In the genomic region with DNA sequence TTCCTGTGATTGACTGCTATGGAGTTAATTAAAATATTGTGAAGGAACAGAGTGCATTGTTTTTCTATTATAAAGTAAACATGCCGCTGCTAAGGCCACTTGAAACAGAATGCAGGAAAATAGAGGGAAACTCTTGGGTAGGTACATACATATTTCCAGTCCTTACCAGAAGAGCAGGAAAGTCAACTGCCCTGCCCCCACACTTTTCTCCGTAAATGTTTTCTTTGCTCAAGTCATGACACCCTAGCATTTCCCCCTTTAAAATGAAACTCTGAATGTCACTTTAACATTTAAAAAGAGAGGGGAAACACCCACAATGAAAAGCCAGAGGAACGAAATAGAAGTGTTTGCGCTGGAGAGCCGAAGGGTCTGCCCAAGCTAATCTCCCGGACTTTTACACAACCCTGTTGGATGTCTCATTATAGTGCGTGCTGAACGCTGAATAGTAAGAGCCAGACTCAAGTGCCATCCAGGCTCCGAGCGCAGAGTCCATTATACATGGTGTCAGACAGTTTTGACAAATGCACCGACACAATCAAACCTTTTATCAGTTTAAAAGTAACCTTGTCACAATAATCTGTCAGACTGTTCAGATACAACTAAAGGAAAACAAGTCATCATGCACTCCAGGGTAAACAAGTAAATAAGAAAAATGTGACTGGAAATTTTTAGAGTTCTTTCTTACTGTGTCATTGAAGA, we compare ENCODE assay signal across 9 cellular contexts.
A peak's percentile ranks its signal among the peaks of the same experiment; 100 is the strongest.
DNase-seq lines count a peak whose midpoint lies in the region; ATAC-seq, FAIRE-seq and TF ChIP-seq lines count a peak whose summit lies in the region.
"Had no signal": no experiment of that assay in that cellular context is flagged by ENCODE, and none has a peak within 500 bp of the region (broad histone marks: within the 10 kb centered on the region; RNA-seq: fewer than 3 reads in every experiment).

No MANE protein-coding gene starts in this region.

- no peaks in the 10 kb centered on the region for H3K9me3 ChIP-seq in pancreas

- no peak for FAIRE-seq in pancreas (lab: Jason Lieb, UNC)

- H3K27me3 ChIP-seq in foreskin keratinocyte (no peaks in the 10 kb centered on the region), pancreas (no peaks in the 10 kb centered on the region)

- TF ChIP-seq CTCF in foreskin keratinocyte (conservative IDR thresholded peaks at IDR 0.05) (no peak), pancreas (IDR thresholded peaks at IDR 0.05) (no peak)

- DNase-seq in GM03348 (ENCODE audit: low spot score) = peak; percentile 17
- peak; percentile 13 for DNase-seq in NCI-H460 (ENCODE audit: extremely low read depth, low read depth)
- DNase-seq in foreskin keratinocyte = no peak
- no peak for DNase-seq in pancreas
- DNase-seq in OCI-M2 (lab: John Stamatoyannopoulos, UW; ENCODE audit: unreplicated experiment) = no peak
- no peak for DNase-seq in NCI-H146 treated with DMSO at 0.1 percent for 48 hours (lab: John Stamatoyannopoulos, UW; ENCODE audit: unreplicated experiment)
- DNase-seq: natural killer cell had no signal

- no peaks in the 10 kb centered on the region for H3K36me3 ChIP-seq in pancreas

- H3K4me1 ChIP-seq in foreskin keratinocyte (peaks cover 11% of the 10 kb centered on the region), pancreas (no peaks in the 10 kb centered on the region)

- WGBS in pancreas, 2 donors = 7% methylated on average over 11 of the region's 11 CpGs

- intact Hi-C loops in pancreas (cut with DNase I) = no loop called here

- ATAC-seq in foreskin keratinocyte = peak; percentile 79
- ATAC-seq in pancreas = peak in 3 of 4 donors; percentile 69 to 71 (median 71)
- no peak for ATAC-seq in HG02885 (IDR thresholded peaks at IDR 0.05; ENCODE audit: poor library complexity, unreplicated experiment)
- ATAC-seq in GM21529 (IDR thresholded peaks at IDR 0.05; ENCODE audit: unreplicated experiment) = no peak
- ATAC-seq: natural killer cell had no signal

- H3K27ac ChIP-seq in foreskin keratinocyte (no peak overlapping the region), pancreas (peak overlapping the region in 1 of 4 donors; percentile 48)

- H3K4me3 ChIP-seq in pancreas = peak overlapping the region in 1 of 4 donors; percentile 17

Comparison
In these comparisons a context has a peak if more than half of its experiments do, and no peak if none do; other contexts are left out.
1. DNase-seq: peak in GM03348 (single experiment) and NCI-H460 (single experiment); none in foreskin keratinocyte (0 of 2), pancreas (0 of 6), OCI-M2 (single experiment) and NCI-H146 treated with DMSO at 0.1 percent for 48 hours (single experiment).
2. ATAC-seq: peak in foreskin keratinocyte (single experiment) and pancreas (3 of 4); none in HG02885 (single experiment) and GM21529 (single experiment).